Comparison of ENCODE assay signal across 8 cellular contexts in genomic region chr16:80540516-80541305, GRCh38. TPM values are rescaled to one million over a fixed set of nuclear protein-coding genes. Genes with fewer than 3 reads are reported as not detected.
DNase-seq lines count a peak whose midpoint lies in the region; TF ChIP-seq lines count a peak whose summit lies in the region.

Gene DYNLRB2 (plus strand): TSS chr16:80540993. CDS start chr16:80541077, 84 bp downstream.

- 3% methylated on average over 55 of the region's 55 CpGs for WGBS in hepatocyte (ENCODE audit: low lambda C conversion rate, missing lambda C conversion rate)

- peak within 1 kb of the TSS; percentile 79 for H3K4me2 ChIP-seq in hepatocyte

- no peaks in the 10 kb centered on the region for H3K9me2 ChIP-seq in hepatocyte (replicated peaks; ENCODE audit: insufficient read depth)

- TF ChIP-seq CTCF in HFF-Myc (IDR thresholded peaks at IDR 0.05; ENCODE audit: low read depth, low read length, missing control alignments) (no peak), astrocyte of the spinal cord (IDR thresholded peaks at IDR 0.05; ENCODE audit: low read depth, low read length) (no peak), hepatocyte (IDR thresholded peaks at IDR 0.05; ENCODE audit: poor library complexity) (no peak), uterus (IDR thresholded peaks at IDR 0.05) (no peak)

- H3K79me2 ChIP-seq in hepatocyte: no peaks in the 10 kb centered on the region

- DNase-seq in GM04504 (ENCODE audit: low read depth) (peak; percentile 82), HFF-Myc (ENCODE audit: extremely low read depth, low read depth) (peak; percentile 56), NCI-H1092 treated with DMSO at 0.1 percent for 48 hours (lab: John Stamatoyannopoulos, UW) (peak; percentile 75), T-helper 2 cell (peak; percentile 76 to 98 (median 86)), astrocyte of the spinal cord (ENCODE audit: low read depth, low spot score) (peak; percentile 94), hepatocyte (ENCODE audit: low spot score) (peak; percentile 97), putamen (ENCODE audit: low spot score) (peak; percentile 92), uterus (peak; percentile 91 to 93)

- H3K4me3 ChIP-seq in HFF-Myc (replicated peaks; ENCODE audit: low read depth, low read length): peak within 1 kb of the TSS; percentile 53
- H3K4me3 ChIP-seq in astrocyte of the spinal cord (ENCODE audit: low read depth, low read length): peak within 1 kb of the TSS; percentile 73
- peak within 1 kb of the TSS; percentile 84 for H3K4me3 ChIP-seq in hepatocyte
- peak within 1 kb of the TSS; percentile 67 to 72 for H3K4me3 ChIP-seq in uterus

- H3K27ac ChIP-seq in hepatocyte (peak within 1 kb of the TSS; percentile 76), uterus (peak within 1 kb of the TSS; percentile 59 to 72)

- intact Hi-C loops in uterus (cut with DNase I; ENCODE audit: low total_unique reads): no loop called here

- H3K36me3 ChIP-seq in hepatocyte (replicated peaks; ENCODE audit: insufficient read depth, low read depth) (no peaks in the 10 kb centered on the region), uterus (no peaks in the 10 kb centered on the region)

- in situ Hi-C loops in astrocyte of the spinal cord (cut with HindIII; ENCODE audit: low sequenced_read_pairs): no loop called here

- peak in 1 of 2 donors; percentile 43 for TF ChIP-seq POLR2A in uterus (IDR thresholded peaks at IDR 0.05)

- H3K9me3 ChIP-seq in hepatocyte (ENCODE audit: low read depth) (no peaks in the 10 kb centered on the region), uterus (no peaks in the 10 kb centered on the region)

- peaks cover 8% of the 10 kb centered on the region for H3K27me3 ChIP-seq in hepatocyte
- no peaks in the 10 kb centered on the region for H3K27me3 ChIP-seq in uterus

- H2AFZ ChIP-seq in hepatocyte: peak within 1 kb of the TSS; percentile 97

- H3K4me1 ChIP-seq in hepatocyte (ENCODE audit: insufficient read depth) (peaks cover 5% of the 10 kb centered on the region), uterus (no peaks in the 10 kb centered on the region)

- H4K20me1 ChIP-seq in hepatocyte (ENCODE audit: insufficient read depth, poor library complexity, severe bottlenecking): no peaks in the 10 kb centered on the region

RNA-seq across cellular contexts. Expression of gene DYNLRB2, which starts in this region (rescaled TPM):
- total RNA-seq in hepatocyte: not detected in 2 replicates
- 1.4 and 1.5 TPM in 2 replicates for polyA plus RNA-seq in hepatocyte
- 1 to 10 TPM in 2 of 4 donors, not detected in 2; 2.6 to 3.3 TPM for total RNA-seq in uterus

Comparison
In these comparisons a context has a peak if more than half of its experiments do, and no peak if none do; other contexts are left out.
1. Peak in every context shown above with its lines: DNase-seq, H3K4me3 ChIP-seq and H3K27ac ChIP-seq.